In genomic region chr1:225318706-225319575, GRCh38 we compare ENCODE assay signal across 9 cellular contexts.
DNase-seq lines count a peak whose midpoint lies in the region; ATAC-seq, FAIRE-seq and TF ChIP-seq lines count a peak whose summit lies in the region.
"Had no signal": no experiment of that assay in that cellular context is flagged by ENCODE, and none has a peak within 500 bp of the region (broad histone marks: within the 10 kb centered on the region; RNA-seq: fewer than 3 reads in every experiment).

No MANE protein-coding gene starts in this region.

- H3K4me1 ChIP-seq in astrocyte (ENCODE audit: insufficient read depth, low read length): no peaks in the 10 kb centered on the region
- peaks cover 0 to 5% (median 0%) of the 10 kb centered on the region in 4 donors for H3K4me1 ChIP-seq in stomach

- no peak for TF ChIP-seq POLR2A in stomach (IDR thresholded peaks at IDR 0.05)

- H3K9me3 ChIP-seq in astrocyte (ENCODE audit: insufficient read depth, low read depth, low read length) (no peaks in the 10 kb centered on the region), stomach (peaks cover 0 to 10% (median 7%) of the 10 kb centered on the region in 4 donors)

- ATAC-seq in GM19328 (IDR thresholded peaks at IDR 0.05; ENCODE audit: unreplicated experiment): peak; percentile 90
- ATAC-seq in HG03159 (IDR thresholded peaks at IDR 0.05; ENCODE audit: unreplicated experiment): peak; percentile 95

- H3K27ac ChIP-seq in astrocyte (ENCODE audit: low read depth, low read length) (no peak overlapping the region), stomach (no peak overlapping the region)
- H3K27ac ChIP-seq: BLaER1 treated with 17β-estradiol and CSF1 and Interleukin-3, amounts not matched to agents 10 nM and 100 nM had no signal

- no peak overlapping the region for H2AFZ ChIP-seq in astrocyte (ENCODE audit: low read depth, low read length)

- peak; percentile 37 for FAIRE-seq in astrocyte (lab: Jason Lieb, UNC)

- H3K36me3 Mint-ChIP-seq in astrocyte (ENCODE audit: low read depth, unreplicated experiment): peaks cover 2% of the 10 kb centered on the region

- DNase-seq in NCI-H1092 treated with DMSO at 0.1 percent for 48 hours (lab: John Stamatoyannopoulos, UW) (peak; percentile 47), NCI-H1092 (lab: John Stamatoyannopoulos, UW) (no peak), NCI-H2227 treated with DMSO at 0.1 percent for 48 hours (lab: John Stamatoyannopoulos, UW) (peak; percentile 11), astrocyte (ENCODE audit: low read depth) (peak; percentile 20), iPS DF 4.7 (ENCODE audit: extremely low read depth, low spot score) (peak; percentile 22), stomach (peak; percentile 31)

- TF ChIP-seq CTCF in astrocyte (IDR thresholded peaks at IDR 0.05; ENCODE audit: insufficient read depth, low read depth, low read length) (peak; percentile 80), stomach (IDR thresholded peaks at IDR 0.05) (peak in 5 of 7 experiments; percentile 41 to 65 (median 54))

- no peaks in the 10 kb centered on the region for H4K20me1 ChIP-seq in astrocyte (ENCODE audit: insufficient read depth, low read length)
- H4K20me1 ChIP-seq: BLaER1 treated with 17β-estradiol and CSF1 and Interleukin-3, amounts not matched to agents 10 nM and 100 nM had no signal

- TF ChIP-seq EP300 in stomach (IDR thresholded peaks at IDR 0.05): no peak

- H3K27ac Mint-ChIP-seq in astrocyte (ENCODE audit: unreplicated experiment): no peak overlapping the region

- peaks cover 8% of the 10 kb centered on the region for H3K9me3 Mint-ChIP-seq in astrocyte (ENCODE audit: unreplicated experiment)

- no peaks in the 10 kb centered on the region for H3K36me3 ChIP-seq in astrocyte (ENCODE audit: insufficient read depth, low read length)
- H3K36me3 ChIP-seq in stomach: no peaks in the 10 kb centered on the region
- H3K36me3 ChIP-seq: BLaER1 treated with 17β-estradiol and CSF1 and Interleukin-3, amounts not matched to agents 10 nM and 100 nM had no signal

- H3K27me3 Mint-ChIP-seq in astrocyte (ENCODE audit: low read depth, unreplicated experiment): peaks cover 2% of the 10 kb centered on the region

- no peaks in the 10 kb centered on the region for H3K4me1 Mint-ChIP-seq in astrocyte (ENCODE audit: low read depth, unreplicated experiment)

- intact Hi-C loops in stomach (cut with DNase I; ENCODE audit: low total_unique reads): no loop called here

- H3K4me3 Mint-ChIP-seq in astrocyte (ENCODE audit: unreplicated experiment): no peak overlapping the region

- H3K4me2 ChIP-seq in astrocyte (ENCODE audit: low read length): no peak overlapping the region

- no peaks in the 10 kb centered on the region for H3K79me2 ChIP-seq in astrocyte (ENCODE audit: insufficient read depth, low read length)

- H3K27me3 ChIP-seq in astrocyte (ENCODE audit: insufficient read depth, low read length) (no peaks in the 10 kb centered on the region), stomach (no peaks in the 10 kb centered on the region)
- H3K27me3 ChIP-seq: BLaER1 treated with 17β-estradiol and CSF1 and Interleukin-3, amounts not matched to agents 10 nM and 100 nM had no signal

- 17 to 29% (median 25%) methylated on average over 4 of the region's 4 CpGs for WGBS in stomach, 5 donors

- H3K4me3 ChIP-seq in astrocyte (ENCODE audit: insufficient read depth, low read depth, low read length): no peak overlapping the region
- H3K4me3 ChIP-seq in stomach: no peak overlapping the region
- H3K4me3 ChIP-seq: BLaER1 treated with 17β-estradiol and CSF1 and Interleukin-3, amounts not matched to agents 10 nM and 100 nM had no signal

- no peak overlapping the region for H3K9ac ChIP-seq in astrocyte (ENCODE audit: low read length)
- H3K9ac ChIP-seq: BLaER1 treated with 17β-estradiol and CSF1 and Interleukin-3, amounts not matched to agents 10 nM and 100 nM had no signal
